8 cellular contexts compared by ENCODE assay signal in genomic region chr19:1172353-1173159, GRCh38. TPM values are rescaled to one million over a fixed set of nuclear protein-coding genes. Genes with fewer than 3 reads are reported as not detected.
DNase-seq lines count a peak whose midpoint lies in the region; ATAC-seq and TF ChIP-seq lines count a peak whose summit lies in the region.

No MANE protein-coding gene starts in this region.

- peak overlapping the region; percentile 49 for H3K4me3 ChIP-seq in HEK293 (ENCODE audit: low read depth, low read length)
- peak overlapping the region; percentile 98 for H3K4me3 ChIP-seq in neuron (ENCODE audit: low read length)

- H3K36me3 Mint-ChIP-seq in activated T-cell treated with anti-CD3 and anti-CD28 coated beads, Interleukin-2, amount 50 U/mL, for 4 hours (ENCODE audit: insufficient read depth), result peaks cover 9% of the 10 kb centered on the region

- H3K9me3 Mint-ChIP-seq in activated T-cell treated with anti-CD3 and anti-CD28 coated beads, Interleukin-2, amount 50 U/mL, for 4 hours, result no peaks in the 10 kb centered on the region

- peaks cover 0 to 3% of the 10 kb centered on the region in 2 experiments; a peak in 1 of 3 replicates for H3K36me3 ChIP-seq in HEK293 (ENCODE audit: control insufficient read depth in 2 of 2, insufficient read depth in 1 of 2, low read length in 2 of 2)
- H3K36me3 ChIP-seq in neuron (ENCODE audit: insufficient read depth, low read length), result no peaks in the 10 kb centered on the region

- TF ChIP-seq CTCF in HEK293 (tag by site-specific recombination; IDR thresholded peaks at IDR 0.05), result 0 out of 2 replicates have a peak, but pooled peaks have one; percentile 19
- TF ChIP-seq CTCF in foreskin keratinocyte (conservative IDR thresholded peaks at IDR 0.05), result no peak

- peaks cover 37% of the 10 kb centered on the region for H3K4me1 Mint-ChIP-seq in activated T-cell treated with anti-CD3 and anti-CD28 coated beads, Interleukin-2, amount 50 U/mL, for 4 hours (ENCODE audit: low read depth)

- H3K27ac ChIP-seq in HEK293 (ENCODE audit: extremely low read depth, low read depth, low read length), result peak overlapping the region; percentile 64
- H3K27ac ChIP-seq in foreskin keratinocyte, result peak overlapping the region; percentile 46

- ATAC-seq in activated T-cell treated with anti-CD3 and anti-CD28 coated beads, Interleukin-2, amount 50 U/mL, for 4 hours, result no peak
- no peak for ATAC-seq in foreskin keratinocyte
- no peak for ATAC-seq in GM21723 (IDR thresholded peaks at IDR 0.05; ENCODE audit: unreplicated experiment)
- ATAC-seq in HG03196 (IDR thresholded peaks at IDR 0.05; ENCODE audit: unreplicated experiment), result no peak

- no peak overlapping the region for H2AFZ ChIP-seq in neuron (ENCODE audit: low read depth, low read length)

- H3K9me3 ChIP-seq in HEK293 (ENCODE audit: control insufficient read depth, insufficient read depth, low read depth, low read length) (no peaks in the 10 kb centered on the region), neuron (ENCODE audit: low read length) (peaks cover 16% of the 10 kb centered on the region)

- DNase-seq in 8988T, result peak; percentile 59
- no peak for DNase-seq in activated T-cell treated with anti-CD3 and anti-CD28 coated beads, Interleukin-2, amount 50 U/mL, for 4 hours
- peak in 1 of 2 donors; percentile 35 for DNase-seq in foreskin keratinocyte
- DNase-seq in stimulated activated CD4-positive, alpha-beta T cell treated with anti-CD3 and anti-CD28 coated beads, Interleukin-12 subunit alpha, Interleukin-12 subunit beta, amount 100 ng/mL, for 4 hours, result no peak

- H3K27me3 Mint-ChIP-seq in activated T-cell treated with anti-CD3 and anti-CD28 coated beads, Interleukin-2, amount 50 U/mL, for 4 hours (ENCODE audit: low read depth), result no peaks in the 10 kb centered on the region

- H3K27me3 ChIP-seq in foreskin keratinocyte (no peaks in the 10 kb centered on the region), neuron (ENCODE audit: insufficient read depth, low read length) (no peaks in the 10 kb centered on the region)

- peaks cover 4% of the 10 kb centered on the region for H3K4me1 ChIP-seq in HEK293 (ENCODE audit: control insufficient read depth, insufficient read depth, low read length)
- peaks cover 16% of the 10 kb centered on the region for H3K4me1 ChIP-seq in foreskin keratinocyte
- peaks cover 18% of the 10 kb centered on the region for H3K4me1 ChIP-seq in neuron (ENCODE audit: insufficient read depth, low read length)

- CTCF ChIA-PET in HEK293 (lab: Yijun Ruan, JAX), result interaction anchor here (0.6 kb wide), 1 partner anchor 184 kb away, joined by 6 read pairs; no protein-coding TSS in a partner anchor

- POLR2A ChIA-PET in HEK293 (lab: Yijun Ruan, JAX), result no interaction called here

- H3K4me3 Mint-ChIP-seq in activated T-cell treated with anti-CD3 and anti-CD28 coated beads, Interleukin-2, amount 50 U/mL, for 4 hours, result peak overlapping the region; percentile 88

TF ChIP-seq in HEK293, 187 proteins besides CTCF, POLR2A, EP300 and RAD21 (continues in another document):
- no peak for TF ChIP-seq TCF7L2 (IDR thresholded peaks at IDR 0.05; ENCODE audit: borderline replicate concordance, low read depth, low read length)
- TF ChIP-seq KLF8 (tag by site-specific recombination; IDR thresholded peaks at IDR 0.05), result 0 out of 2 replicates have a peak, but pooled peaks have one; percentile 10
- no peak for TF ChIP-seq BCL11B (tag by site-specific recombination; IDR thresholded peaks at IDR 0.05; ENCODE audit: low read depth)
- TF ChIP-seq SCRT2 (tag by site-specific recombination; IDR thresholded peaks at IDR 0.05), result peak; percentile 99
- TF ChIP-seq SP2 (tag by site-specific recombination; IDR thresholded peaks at IDR 0.05), result peak; percentile 88
- no peak for TF ChIP-seq ZFP3 (tag by site-specific recombination; IDR thresholded peaks at IDR 0.05; ENCODE audit: low read depth)
- 0 out of 2 replicates have a peak, but pooled peaks have one; percentile 44 for TF ChIP-seq ZNF600 (tag by site-specific recombination; IDR thresholded peaks at IDR 0.05)
- TF ChIP-seq ZNF335 (tag by site-specific recombination; conservative IDR thresholded peaks at IDR 0.05), result peak; percentile 87; the same call in 1 of the 2 replicates
- TF ChIP-seq ZIC2 (tag by site-specific recombination; IDR thresholded peaks at IDR 0.05), result 0 out of 2 replicates have a peak, but pooled peaks have one; percentile 7
- no peak for TF ChIP-seq ZNF449 (tag by site-specific recombination; IDR thresholded peaks at IDR 0.05)
- TF ChIP-seq ZNF776 (tag by site-specific recombination; IDR thresholded peaks at IDR 0.05; ENCODE audit: borderline replicate concordance), result no peak
- no peak for TF ChIP-seq ZFHX2 (tag by site-specific recombination; conservative IDR thresholded peaks at IDR 0.05)
- TF ChIP-seq, protein P1, sequence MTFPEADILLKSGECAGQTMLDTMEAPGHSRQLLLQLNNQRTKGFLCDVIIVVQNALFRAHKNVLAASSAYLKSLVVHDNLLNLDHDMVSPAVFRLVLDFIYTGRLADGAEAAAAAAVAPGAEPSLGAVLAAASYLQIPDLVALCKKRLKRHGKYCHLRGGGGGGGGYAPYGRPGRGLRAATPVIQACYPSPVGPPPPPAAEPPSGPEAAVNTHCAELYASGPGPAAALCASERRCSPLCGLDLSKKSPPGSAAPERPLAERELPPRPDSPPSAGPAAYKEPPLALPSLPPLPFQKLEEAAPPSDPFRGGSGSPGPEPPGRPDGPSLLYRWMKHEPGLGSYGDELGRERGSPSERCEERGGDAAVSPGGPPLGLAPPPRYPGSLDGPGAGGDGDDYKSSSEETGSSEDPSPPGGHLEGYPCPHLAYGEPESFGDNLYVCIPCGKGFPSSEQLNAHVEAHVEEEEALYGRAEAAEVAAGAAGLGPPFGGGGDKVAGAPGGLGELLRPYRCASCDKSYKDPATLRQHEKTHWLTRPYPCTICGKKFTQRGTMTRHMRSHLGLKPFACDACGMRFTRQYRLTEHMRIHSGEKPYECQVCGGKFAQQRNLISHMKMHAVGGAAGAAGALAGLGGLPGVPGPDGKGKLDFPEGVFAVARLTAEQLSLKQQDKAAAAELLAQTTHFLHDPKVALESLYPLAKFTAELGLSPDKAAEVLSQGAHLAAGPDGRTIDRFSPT (tag by site-specific recombination; IDR thresholded peaks at IDR 0.05), result peak; percentile 18; the same call in 1 of the 2 replicates
- peak; percentile 97 for TF ChIP-seq SCRT1 (tag by site-specific recombination; IDR thresholded peaks at IDR 0.05; ENCODE audit: borderline replicate concordance)
- TF ChIP-seq ZNF121 (tag by site-specific recombination; IDR thresholded peaks at IDR 0.05), result peak; percentile 97
- TF ChIP-seq, protein P2, sequence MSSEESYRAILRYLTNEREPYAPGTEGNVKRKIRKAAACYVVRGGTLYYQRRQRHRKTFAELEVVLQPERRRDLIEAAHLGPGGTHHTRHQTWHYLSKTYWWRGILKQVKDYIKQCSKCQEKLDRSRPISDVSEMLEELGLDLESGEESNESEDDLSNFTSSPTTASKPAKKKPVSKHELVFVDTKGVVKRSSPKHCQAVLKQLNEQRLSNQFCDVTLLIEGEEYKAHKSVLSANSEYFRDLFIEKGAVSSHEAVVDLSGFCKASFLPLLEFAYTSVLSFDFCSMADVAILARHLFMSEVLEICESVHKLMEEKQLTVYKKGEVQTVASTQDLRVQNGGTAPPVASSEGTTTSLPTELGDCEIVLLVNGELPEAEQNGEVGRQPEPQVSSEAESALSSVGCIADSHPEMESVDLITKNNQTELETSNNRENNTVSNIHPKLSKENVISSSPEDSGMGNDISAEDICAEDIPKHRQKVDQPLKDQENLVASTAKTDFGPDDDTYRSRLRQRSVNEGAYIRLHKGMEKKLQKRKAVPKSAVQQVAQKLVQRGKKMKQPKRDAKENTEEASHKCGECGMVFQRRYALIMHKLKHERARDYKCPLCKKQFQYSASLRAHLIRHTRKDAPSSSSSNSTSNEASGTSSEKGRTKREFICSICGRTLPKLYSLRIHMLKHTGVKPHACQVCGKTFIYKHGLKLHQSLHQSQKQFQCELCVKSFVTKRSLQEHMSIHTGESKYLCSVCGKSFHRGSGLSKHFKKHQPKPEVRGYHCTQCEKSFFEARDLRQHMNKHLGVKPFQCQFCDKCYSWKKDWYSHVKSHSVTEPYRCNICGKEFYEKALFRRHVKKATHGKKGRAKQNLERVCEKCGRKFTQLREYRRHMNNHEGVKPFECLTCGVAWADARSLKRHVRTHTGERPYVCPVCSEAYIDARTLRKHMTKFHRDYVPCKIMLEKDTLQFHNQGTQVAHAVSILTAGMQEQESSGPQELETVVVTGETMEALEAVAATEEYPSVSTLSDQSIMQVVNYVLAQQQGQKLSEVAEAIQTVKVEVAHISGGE (tag by site-specific recombination; conservative IDR thresholded peaks at IDR 0.05; ENCODE audit: low read depth), result peak; percentile 31; the same call in 1 of the 2 replicates
- TF ChIP-seq ZNF223 (tag by site-specific recombination; IDR thresholded peaks at IDR 0.05), result peak; percentile 5

RNA-seq across cellular contexts. Expression of gene SBNO2, which starts 1.5 kb away (rescaled TPM):
- total RNA-seq in activated T-cell treated with anti-CD3 and anti-CD28 coated beads, Interleukin-2, amount 50 U/mL, for 4 hours, result 100 to 1,000 TPM; 134 to 140 (median 139) TPM
- total RNA-seq in foreskin keratinocyte, result 31.9 and 32.2 TPM in 2 replicates
- 18.2 and 18.3 TPM in 2 replicates for polyA plus RNA-seq in foreskin keratinocyte

RNA-seq across cellular contexts. Expression of gene STK11, which starts 33.0 kb away (rescaled TPM):
- 10 to 100 TPM; 64.4 to 72.0 (median 69.8) TPM for total RNA-seq in activated T-cell treated with anti-CD3 and anti-CD28 coated beads, Interleukin-2, amount 50 U/mL, for 4 hours
- total RNA-seq in foreskin keratinocyte, result 64.9 and 66.1 TPM in 2 replicates
- 46.9 and 47.1 TPM in 2 replicates for polyA plus RNA-seq in foreskin keratinocyte
